In the genomic region with DNA sequence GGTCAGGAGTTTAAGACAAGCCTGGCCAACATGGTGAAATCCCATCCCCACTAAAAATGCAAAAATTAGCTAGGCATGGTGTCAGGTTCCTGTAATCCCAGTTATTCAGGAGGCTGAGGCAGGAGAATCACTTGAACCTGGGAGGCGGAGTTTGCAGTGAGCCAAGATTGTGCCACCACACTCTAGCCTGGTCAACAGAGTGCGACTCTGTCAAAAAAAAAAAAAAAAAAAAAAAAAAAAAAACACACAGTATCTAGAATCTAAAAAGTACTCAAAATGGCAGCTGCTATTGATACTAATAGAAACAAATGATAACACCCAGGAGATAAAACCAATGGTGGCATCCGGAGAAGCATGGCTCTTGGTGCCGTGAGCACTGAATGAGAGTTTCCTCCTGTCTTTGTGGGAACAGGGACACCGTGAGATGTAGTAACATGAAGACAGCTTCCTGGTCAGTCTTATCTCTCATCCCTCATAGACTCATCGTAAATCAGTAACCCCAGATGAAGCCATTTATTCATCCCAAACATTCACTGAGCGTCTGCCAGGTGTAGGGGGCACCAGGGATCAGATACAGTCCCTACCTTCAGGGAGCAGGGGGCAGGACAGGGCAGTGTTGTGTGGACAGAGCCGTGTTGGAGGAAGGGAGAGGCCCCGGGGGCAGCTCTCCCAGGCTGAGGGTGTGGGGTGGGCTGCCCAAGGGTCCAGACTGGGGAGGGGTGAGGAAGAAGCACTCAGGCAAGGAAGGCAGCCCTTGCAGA, we compare ENCODE assay signal across 1 cellular context.
TF ChIP-seq lines count a peak whose summit lies in the region.

No MANE protein-coding gene starts in this region.

TF ChIP-seq in WTC11, 78 proteins besides CTCF, POLR2A, EP300 and RAD21 (continued from another document):
- TF ChIP-seq, protein P1, sequence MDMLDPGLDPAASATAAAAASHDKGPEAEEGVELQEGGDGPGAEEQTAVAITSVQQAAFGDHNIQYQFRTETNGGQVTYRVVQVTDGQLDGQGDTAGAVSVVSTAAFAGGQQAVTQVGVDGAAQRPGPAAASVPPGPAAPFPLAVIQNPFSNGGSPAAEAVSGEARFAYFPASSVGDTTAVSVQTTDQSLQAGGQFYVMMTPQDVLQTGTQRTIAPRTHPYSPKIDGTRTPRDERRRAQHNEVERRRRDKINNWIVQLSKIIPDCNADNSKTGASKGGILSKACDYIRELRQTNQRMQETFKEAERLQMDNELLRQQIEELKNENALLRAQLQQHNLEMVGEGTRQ (CRISPR knock-in tag; IDR thresholded peaks at IDR 0.05) = no peak
- TF ChIP-seq, protein P2, sequence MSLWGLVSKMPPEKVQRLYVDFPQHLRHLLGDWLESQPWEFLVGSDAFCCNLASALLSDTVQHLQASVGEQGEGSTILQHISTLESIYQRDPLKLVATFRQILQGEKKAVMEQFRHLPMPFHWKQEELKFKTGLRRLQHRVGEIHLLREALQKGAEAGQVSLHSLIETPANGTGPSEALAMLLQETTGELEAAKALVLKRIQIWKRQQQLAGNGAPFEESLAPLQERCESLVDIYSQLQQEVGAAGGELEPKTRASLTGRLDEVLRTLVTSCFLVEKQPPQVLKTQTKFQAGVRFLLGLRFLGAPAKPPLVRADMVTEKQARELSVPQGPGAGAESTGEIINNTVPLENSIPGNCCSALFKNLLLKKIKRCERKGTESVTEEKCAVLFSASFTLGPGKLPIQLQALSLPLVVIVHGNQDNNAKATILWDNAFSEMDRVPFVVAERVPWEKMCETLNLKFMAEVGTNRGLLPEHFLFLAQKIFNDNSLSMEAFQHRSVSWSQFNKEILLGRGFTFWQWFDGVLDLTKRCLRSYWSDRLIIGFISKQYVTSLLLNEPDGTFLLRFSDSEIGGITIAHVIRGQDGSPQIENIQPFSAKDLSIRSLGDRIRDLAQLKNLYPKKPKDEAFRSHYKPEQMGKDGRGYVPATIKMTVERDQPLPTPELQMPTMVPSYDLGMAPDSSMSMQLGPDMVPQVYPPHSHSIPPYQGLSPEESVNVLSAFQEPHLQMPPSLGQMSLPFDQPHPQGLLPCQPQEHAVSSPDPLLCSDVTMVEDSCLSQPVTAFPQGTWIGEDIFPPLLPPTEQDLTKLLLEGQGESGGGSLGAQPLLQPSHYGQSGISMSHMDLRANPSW (CRISPR knock-in tag; conservative IDR thresholded peaks at IDR 0.05; ENCODE audit: low read depth) = no peak
- TF ChIP-seq, protein P3, sequence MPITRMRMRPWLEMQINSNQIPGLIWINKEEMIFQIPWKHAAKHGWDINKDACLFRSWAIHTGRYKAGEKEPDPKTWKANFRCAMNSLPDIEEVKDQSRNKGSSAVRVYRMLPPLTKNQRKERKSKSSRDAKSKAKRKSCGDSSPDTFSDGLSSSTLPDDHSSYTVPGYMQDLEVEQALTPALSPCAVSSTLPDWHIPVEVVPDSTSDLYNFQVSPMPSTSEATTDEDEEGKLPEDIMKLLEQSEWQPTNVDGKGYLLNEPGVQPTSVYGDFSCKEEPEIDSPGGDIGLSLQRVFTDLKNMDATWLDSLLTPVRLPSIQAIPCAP (CRISPR knock-in tag; IDR thresholded peaks at IDR 0.05) = no peak
- TF ChIP-seq NR1H2 (CRISPR knock-in tag; IDR thresholded peaks at IDR 0.05) = no peak
- TF ChIP-seq ATF1 (CRISPR knock-in tag; IDR thresholded peaks at IDR 0.05) = no peak
- TF ChIP-seq, protein P4, sequence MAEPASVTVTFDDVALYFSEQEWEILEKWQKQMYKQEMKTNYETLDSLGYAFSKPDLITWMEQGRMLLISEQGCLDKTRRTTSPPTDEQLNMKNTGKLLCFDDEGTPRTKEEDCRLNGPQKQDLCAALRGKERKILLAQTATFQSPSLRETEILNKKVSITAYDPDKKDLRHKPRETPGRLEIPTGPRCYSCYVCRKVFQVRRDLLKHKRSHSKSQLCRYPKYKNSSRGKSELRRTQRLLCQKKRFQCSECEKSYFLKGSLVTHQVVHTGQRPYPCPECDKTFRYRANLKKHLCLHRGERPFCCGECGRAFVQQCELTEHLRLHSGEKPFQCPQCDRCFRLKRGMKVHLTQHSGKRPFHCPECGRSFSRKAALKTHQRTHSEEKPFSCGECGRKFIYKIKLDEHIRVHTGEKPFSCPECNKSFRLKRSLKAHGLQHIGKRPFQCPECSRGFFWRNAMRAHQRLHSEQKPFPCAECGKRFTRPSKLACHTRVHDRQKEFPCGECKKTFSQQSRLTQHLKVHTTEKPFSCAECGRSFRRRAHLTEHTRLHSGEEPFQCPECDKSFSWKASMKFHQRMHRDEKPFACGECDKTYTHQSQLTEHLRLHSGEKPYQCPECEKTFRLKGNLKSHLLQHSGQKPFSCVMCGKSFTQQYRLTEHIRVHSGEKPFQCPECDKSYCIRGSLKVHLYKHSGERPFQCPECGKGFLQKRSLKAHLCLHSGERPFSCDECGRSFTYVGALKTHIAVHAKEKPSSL (CRISPR knock-in tag; conservative IDR thresholded peaks at IDR 0.05) = no peak
- TF ChIP-seq RELA (CRISPR knock-in tag; IDR thresholded peaks at IDR 0.05; ENCODE audit: borderline replicate concordance) = no peak
- no peak for TF ChIP-seq TEAD4 (CRISPR knock-in tag; IDR thresholded peaks at IDR 0.05)
- TF ChIP-seq ZNF423 (CRISPR knock-in tag; IDR thresholded peaks at IDR 0.05) = no peak
TF ChIP-seq in WTC11: peak in this region for 0.
